Comparison of ENCODE assay signal across 35 cellular contexts in genomic region chr1:157087030-157087429, GRCh38. TPM values are rescaled to one million over a fixed set of nuclear protein-coding genes. Genes with fewer than 3 reads are reported as not detected.
"Had no signal": no experiment of that assay in that cellular context is flagged by ENCODE, and none has a peak within 500 bp of the region (broad histone marks: within the 10 kb centered on the region; RNA-seq: fewer than 3 reads in every experiment).

No MANE protein-coding gene starts in this region.

- H3K27me3 ChIP-seq: cardiac muscle cell, Peyer's patch had no signal

- FAIRE-seq: TTC549 had no signal

- H3K36me3 Mint-ChIP-seq: activated naive CD4-positive, alpha-beta T cell treated with anti-CD3 and anti-CD28 coated beads, Interleukin-2, amount 10 ng/mL, durations not matched to agents 7 days and 5 days; activated naive CD8-positive, alpha-beta T cell had no signal

- H3K9ac ChIP-seq: KMS-11, SK-N-SH had no signal

- H3K9me3 Mint-ChIP-seq: activated CD4-positive, alpha-beta T cell treated with anti-CD3 and anti-CD28 coated beads, Interleukin-2, amount 10 ng/mL, durations not matched to agents 24 days and 14 days; activated CD8-positive, alpha-beta T cell treated with anti-CD3 and anti-CD28 coated beads for 36 hours; activated naive CD4-positive, alpha-beta T cell treated with anti-CD3 and anti-CD28 coated beads, Interleukin-2, amount 10 ng/mL, durations not matched to agents 7 days and 5 days; activated naive CD8-positive, alpha-beta T cell treated with anti-CD3 and anti-CD28 coated beads, Interleukin-2, amount 50 U/mL, for 24 hours; activated T-cell treated with anti-CD3 and anti-CD28 coated beads, Interleukin-2, amount 50 U/mL, for 4 hours; T-helper 1 cell treated with Interleukin-12 subunit alpha and Interleukin-12 subunit beta and Interleukin-4 antibody, amounts not matched to agents 30 μg/mL and 1 μg/mL, for 36 hours; T-helper 2 cell treated with Interferon-gamma antibody and Interleukin-4, amounts not matched to agents 5 μg/mL and 100 μg/mL, for 36 hours had no signal

- H3K9me3 ChIP-seq: Peyer's patch, SJSA1, SK-N-SH had no signal

- H3K4me1 ChIP-seq: Peyer's patch had no signal

- H3K27ac ChIP-seq: cardiac muscle cell, KMS-11, Peyer's patch, SJSA1 had no signal

- H3K4me3 ChIP-seq: cardiac muscle cell, Peyer's patch, SJSA1 had no signal

- ATAC-seq: activated CD8-positive, alpha-beta T cell treated with anti-CD3 and anti-CD28 coated beads for 36 hours; activated naive CD8-positive, alpha-beta T cell treated with anti-CD3 and anti-CD28 coated beads, Interleukin-2, amount 50 U/mL, for 24 hours; activated T-cell treated with anti-CD3 and anti-CD28 coated beads, Interleukin-2, amount 50 U/mL, for 4 hours; PC-3 had no signal

- H3K36me3 ChIP-seq: cardiac muscle cell, Peyer's patch, SJSA1 had no signal

- H3K4me2 ChIP-seq: KMS-11, SK-N-SH had no signal

- DNase-seq: activated CD4-positive, alpha-beta T cell treated with anti-CD3 and anti-CD28 coated beads, Interleukin-2, amount 10 ng/mL, durations not matched to agents 24 days and 14 days; activated CD4-positive, alpha-beta T cell treated with anti-CD3 and anti-CD28 coated beads, Interleukin-2, amount 50 U/mL, for 4 hours; activated CD8-positive, alpha-beta T cell treated with anti-CD3 and anti-CD28 coated beads for 36 hours; activated effector memory CD4-positive, alpha-beta T cell treated with Interleukin-2 at 50 U/mL for 16 hours; activated naive CD4-positive, alpha-beta T cell treated with anti-CD3 and anti-CD28 coated beads, Interleukin-2, amount 10 ng/mL, durations not matched to agents 7 days and 5 days; activated naive CD8-positive, alpha-beta T cell treated with anti-CD3 and anti-CD28 coated beads, Interleukin-2, amount 50 U/mL, for 24 hours; activated T-cell treated with anti-CD3 and anti-CD28 coated beads for 4 hours; activated T-cell treated with anti-CD3 and anti-CD28 coated beads, Interleukin-2, amount 50 U/mL, for 4 hours; aorta; NCI-H1092 treated with DMSO at 0.1 percent for 48 hours; NCI-H1417; NCI-H146; NCI-H187; NCI-H2029 treated with DMSO at 0.1 percent for 48 hours; NCI-H2107; NCI-H2171; NCI-H510A; NCI-H526; NCI-H748 treated with DMSO at 0.1 percent for 48 hours; NK-92 treated with Interleukin-12 subunit alpha and Interleukin-12 subunit beta, amount 100 ng/mL, for 24 hours; PC-3; Peyer's patch; RPMI8226; SHP77 treated with DMSO at 0.1 percent for 48 hours; SK-N-SH had no signal

- H3K27ac Mint-ChIP-seq: activated CD4-positive, alpha-beta T cell treated with anti-CD3 and anti-CD28 coated beads, Interleukin-2, amount 10 ng/mL, durations not matched to agents 24 days and 14 days; activated CD8-positive, alpha-beta T cell treated with anti-CD3 and anti-CD28 coated beads for 36 hours; activated naive CD4-positive, alpha-beta T cell treated with anti-CD3 and anti-CD28 coated beads, Interleukin-2, amount 10 ng/mL, durations not matched to agents 7 days and 5 days; activated naive CD8-positive, alpha-beta T cell; activated naive CD8-positive, alpha-beta T cell treated with anti-CD3 and anti-CD28 coated beads, Interleukin-2, amount 50 U/mL, for 24 hours; T-helper 1 cell treated with Interleukin-12 subunit alpha and Interleukin-12 subunit beta and Interleukin-4 antibody, amounts not matched to agents 30 μg/mL and 1 μg/mL, for 36 hours; T-helper 2 cell treated with Interferon-gamma antibody and Interleukin-4, amounts not matched to agents 5 μg/mL and 100 μg/mL, for 36 hours had no signal

- H3K4me1 Mint-ChIP-seq: activated naive CD4-positive, alpha-beta T cell treated with anti-CD3 and anti-CD28 coated beads, Interleukin-2, amount 10 ng/mL, durations not matched to agents 7 days and 5 days; activated naive CD8-positive, alpha-beta T cell treated with anti-CD3 and anti-CD28 coated beads, Interleukin-2, amount 50 U/mL, for 24 hours had no signal

- H3K4me3 Mint-ChIP-seq: activated CD4-positive, alpha-beta T cell treated with anti-CD3 and anti-CD28 coated beads, Interleukin-2, amount 10 ng/mL, durations not matched to agents 24 days and 14 days; activated CD8-positive, alpha-beta T cell treated with anti-CD3 and anti-CD28 coated beads for 36 hours; activated naive CD4-positive, alpha-beta T cell treated with anti-CD3 and anti-CD28 coated beads, Interleukin-2, amount 10 ng/mL, durations not matched to agents 7 days and 5 days; activated naive CD8-positive, alpha-beta T cell; activated naive CD8-positive, alpha-beta T cell treated with anti-CD3 and anti-CD28 coated beads, Interleukin-2, amount 50 U/mL, for 24 hours; activated T-cell treated with anti-CD3 and anti-CD28 coated beads, Interleukin-2, amount 50 U/mL, for 4 hours; T-helper 1 cell treated with Interleukin-12 subunit alpha and Interleukin-12 subunit beta and Interleukin-4 antibody, amounts not matched to agents 30 μg/mL and 1 μg/mL, for 36 hours; T-helper 2 cell treated with Interferon-gamma antibody and Interleukin-4, amounts not matched to agents 5 μg/mL and 100 μg/mL, for 36 hours had no signal

RNA-seq across cellular contexts. Expression of gene ETV3L, which starts 12.6 kb away (rescaled TPM):
- total RNA-seq: activated CD4-positive, alpha-beta T cell treated with anti-CD3 and anti-CD28 coated beads, Interleukin-2, amount 10 ng/mL, durations not matched to agents 24 days and 14 days; activated CD8-positive, alpha-beta memory T cell treated with anti-CD3 and anti-CD28 coated beads for 36 hours; activated CD8-positive, alpha-beta T cell treated with anti-CD3 and anti-CD28 coated beads for 36 hours; activated T-cell treated with anti-CD3 and anti-CD28 coated beads, Interleukin-2, amount 50 U/mL, for 4 hours; aorta; cardiac muscle cell; LHCN-M2; M059J; PC-3; Peyer's patch; SJSA1 had no signal
- polyA plus RNA-seq: aorta, cardiac muscle cell, SK-N-SH had no signal
